In the genomic region with DNA sequence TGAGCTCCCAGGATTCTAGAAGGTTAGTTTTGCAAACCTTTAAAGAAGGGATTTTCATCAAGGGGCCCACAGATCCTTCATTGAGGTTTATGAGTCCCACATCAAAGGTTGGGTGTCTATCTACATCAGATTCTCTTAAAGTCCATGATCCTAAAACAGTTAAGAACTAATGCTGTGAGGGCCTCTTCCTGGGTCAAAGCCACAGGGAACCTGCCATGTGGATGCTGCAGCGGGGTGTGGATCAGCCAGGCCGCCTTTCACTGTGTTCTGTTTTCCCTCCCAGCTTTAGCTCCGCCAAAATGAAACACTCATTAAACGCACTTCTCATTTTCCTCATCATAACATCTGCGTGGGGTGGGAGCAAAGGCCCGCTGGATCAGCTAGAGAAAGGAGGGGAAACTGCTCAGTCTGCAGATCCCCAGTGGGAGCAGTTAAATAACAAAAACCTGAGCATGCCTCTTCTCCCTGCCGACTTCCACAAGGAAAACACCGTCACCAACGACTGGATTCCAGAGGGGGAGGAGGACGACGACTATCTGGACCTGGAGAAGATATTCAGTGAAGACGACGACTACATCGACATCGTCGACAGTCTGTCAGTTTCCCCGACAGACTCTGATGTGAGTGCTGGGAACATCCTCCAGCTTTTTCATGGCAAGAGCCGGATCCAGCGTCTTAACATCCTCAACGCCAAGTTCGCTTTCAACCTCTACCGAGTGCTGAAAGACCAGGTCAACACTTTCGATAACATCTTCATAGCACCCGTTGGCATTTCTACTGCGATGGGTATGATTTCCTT, we compare ENCODE assay signal across 20 cellular contexts. TPM values are rescaled to one million over a fixed set of nuclear protein-coding genes. Genes with fewer than 3 reads are reported as not detected.
A peak's percentile ranks its signal among the peaks of the same experiment; 100 is the strongest.
DNase-seq lines count a peak whose midpoint lies in the region; ATAC-seq and TF ChIP-seq lines count a peak whose summit lies in the region.
"Had no signal": no experiment of that assay in that cellular context is flagged by ENCODE, and none has a peak within 500 bp of the region (broad histone marks: within the 10 kb centered on the region; RNA-seq: fewer than 3 reads in every experiment).

No MANE protein-coding gene starts in this region.

- peaks cover 22% of the 10 kb centered on the region for H3K4me1 Mint-ChIP-seq in activated CD4-positive, alpha-beta memory T cell treated with anti-CD3 and anti-CD28 coated beads, Interleukin-2, amount 10 ng/mL, durations not matched to agents 7 days and 5 days
- H3K4me1 Mint-ChIP-seq in activated CD4-positive, alpha-beta memory T cell treated with anti-CD3 and anti-CD28 coated beads for 36 hours (ENCODE audit: low read depth) = peaks cover 22% of the 10 kb centered on the region
- H3K4me1 Mint-ChIP-seq: immature natural killer cell, neural progenitor cell had no signal

- peaks cover 14% of the 10 kb centered on the region for H3K36me3 Mint-ChIP-seq in activated CD4-positive, alpha-beta memory T cell treated with anti-CD3 and anti-CD28 coated beads, Interleukin-2, amount 10 ng/mL, durations not matched to agents 7 days and 5 days (ENCODE audit: low read depth)
- peaks cover 9% of the 10 kb centered on the region for H3K36me3 Mint-ChIP-seq in activated CD4-positive, alpha-beta memory T cell treated with anti-CD3 and anti-CD28 coated beads for 36 hours
- H3K36me3 Mint-ChIP-seq: activated naive CD8-positive, alpha-beta T cell treated with anti-CD3 and anti-CD28 coated beads, Interleukin-2, amount 10 ng/mL, durations not matched to agents 7 days and 5 days had no signal

- H3K36me3 ChIP-seq in hepatocyte (replicated peaks; ENCODE audit: insufficient read depth, low read depth) = no peaks in the 10 kb centered on the region
- H3K36me3 ChIP-seq: neural progenitor cell had no signal

- no peaks in the 10 kb centered on the region for H3K9me3 ChIP-seq in hepatocyte (ENCODE audit: low read depth)
- H3K9me3 ChIP-seq: body of pancreas, heart right ventricle, left lung had no signal

- peaks cover 30% of the 10 kb centered on the region for H3K4me1 ChIP-seq in hepatocyte (ENCODE audit: insufficient read depth)
- H3K4me1 ChIP-seq: neural progenitor cell had no signal

- H3K27me3 ChIP-seq in hepatocyte = no peaks in the 10 kb centered on the region
- H3K27me3 ChIP-seq: body of pancreas, heart right ventricle, left lung, neural progenitor cell had no signal

- no peaks in the 10 kb centered on the region for H3K9me2 ChIP-seq in hepatocyte (replicated peaks; ENCODE audit: insufficient read depth)

- intact Hi-C loops in activated CD4-positive, alpha-beta memory T cell treated with anti-CD3 and anti-CD28 coated beads for 36 hours (cut with micrococcal nuclease) = no loop called here

- H3K27ac ChIP-seq in hepatocyte = peak overlapping the region; percentile 77
- peak overlapping the region; percentile 25 for H3K27ac ChIP-seq in temporal lobe (ENCODE audit: low read depth, low read length)
- H3K27ac ChIP-seq: body of pancreas, coronary artery, neural progenitor cell had no signal

- no peak overlapping the region for H3K4me3 Mint-ChIP-seq in activated CD4-positive, alpha-beta memory T cell treated with anti-CD3 and anti-CD28 coated beads, Interleukin-2, amount 10 ng/mL, durations not matched to agents 7 days and 5 days
- H3K4me3 Mint-ChIP-seq in activated CD4-positive, alpha-beta memory T cell treated with anti-CD3 and anti-CD28 coated beads for 36 hours = no peak overlapping the region
- H3K4me3 Mint-ChIP-seq: activated naive CD8-positive, alpha-beta T cell treated with anti-CD3 and anti-CD28 coated beads, Interleukin-2, amount 10 ng/mL, durations not matched to agents 7 days and 5 days; immature natural killer cell; neural progenitor cell had no signal

- no peaks in the 10 kb centered on the region for H3K79me2 ChIP-seq in hepatocyte

- CTCF ChIA-PET in activated CD4-positive, alpha-beta memory T cell treated with anti-CD3 and anti-CD28 coated beads, Interleukin-2, amount 10 ng/mL, durations not matched to agents 7 days and 5 days (lab: Charles Lee) = no interaction called here
- CTCF ChIA-PET in activated CD4-positive, alpha-beta memory T cell treated with anti-CD3 and anti-CD28 coated beads for 36 hours (lab: Charles Lee) = no interaction called here

- DNase-seq in activated CD4-positive, alpha-beta memory T cell treated with anti-CD3 and anti-CD28 coated beads, Interleukin-2, amount 10 ng/mL, durations not matched to agents 7 days and 5 days = no peak
- no peak for DNase-seq in activated CD4-positive, alpha-beta memory T cell treated with anti-CD3 and anti-CD28 coated beads for 36 hours
- DNase-seq in SW480 (ENCODE audit: low spot score) (peak; percentile 52), hepatocyte (ENCODE audit: low spot score) (no peak), germinal center (ENCODE audit: low spot score) (no peak), NCI-H2029 (lab: John Stamatoyannopoulos, UW) (no peak)
- DNase-seq: activated naive CD8-positive, alpha-beta T cell treated with anti-CD3 and anti-CD28 coated beads, Interleukin-2, amount 10 ng/mL, durations not matched to agents 7 days and 5 days; body of pancreas; DMS53; heart right ventricle; immature natural killer cell; left lung; NCI-H187; substantia nigra; T-helper 9 cell had no signal

- no peaks in the 10 kb centered on the region for H3K9me3 Mint-ChIP-seq in activated CD4-positive, alpha-beta memory T cell treated with anti-CD3 and anti-CD28 coated beads, Interleukin-2, amount 10 ng/mL, durations not matched to agents 7 days and 5 days
- H3K9me3 Mint-ChIP-seq in activated CD4-positive, alpha-beta memory T cell treated with anti-CD3 and anti-CD28 coated beads for 36 hours = no peaks in the 10 kb centered on the region
- H3K9me3 Mint-ChIP-seq: activated naive CD8-positive, alpha-beta T cell treated with anti-CD3 and anti-CD28 coated beads, Interleukin-2, amount 10 ng/mL, durations not matched to agents 7 days and 5 days; immature natural killer cell; neural progenitor cell had no signal

- H3K27me3 Mint-ChIP-seq in activated CD4-positive, alpha-beta memory T cell treated with anti-CD3 and anti-CD28 coated beads, Interleukin-2, amount 10 ng/mL, durations not matched to agents 7 days and 5 days = no peaks in the 10 kb centered on the region
- H3K27me3 Mint-ChIP-seq in activated CD4-positive, alpha-beta memory T cell treated with anti-CD3 and anti-CD28 coated beads for 36 hours = no peaks in the 10 kb centered on the region
- H3K27me3 Mint-ChIP-seq: activated naive CD8-positive, alpha-beta T cell treated with anti-CD3 and anti-CD28 coated beads, Interleukin-2, amount 10 ng/mL, durations not matched to agents 7 days and 5 days had no signal

- 80% methylated on average over 25 of the region's 25 CpGs for WGBS in hepatocyte (ENCODE audit: low lambda C conversion rate, missing lambda C conversion rate)

- no peak overlapping the region for H2AFZ ChIP-seq in hepatocyte
- H2AFZ ChIP-seq: neural progenitor cell had no signal

- no peaks in the 10 kb centered on the region for H4K20me1 ChIP-seq in hepatocyte (ENCODE audit: insufficient read depth, poor library complexity, severe bottlenecking)

- peak overlapping the region; percentile 0 for H3K27ac Mint-ChIP-seq in activated CD4-positive, alpha-beta memory T cell treated with anti-CD3 and anti-CD28 coated beads, Interleukin-2, amount 10 ng/mL, durations not matched to agents 7 days and 5 days
- H3K27ac Mint-ChIP-seq in activated CD4-positive, alpha-beta memory T cell treated with anti-CD3 and anti-CD28 coated beads for 36 hours = no peak overlapping the region
- H3K27ac Mint-ChIP-seq: activated naive CD8-positive, alpha-beta T cell treated with anti-CD3 and anti-CD28 coated beads, Interleukin-2, amount 10 ng/mL, durations not matched to agents 7 days and 5 days; neural progenitor cell had no signal

- no peak overlapping the region for H3K4me3 ChIP-seq in hepatocyte
- H3K4me3 ChIP-seq: body of pancreas, coronary artery, heart right ventricle, left lung, neural progenitor cell had no signal

- POLR2A ChIA-PET in activated CD4-positive, alpha-beta memory T cell treated with anti-CD3 and anti-CD28 coated beads, Interleukin-2, amount 10 ng/mL, durations not matched to agents 7 days and 5 days (lab: Charles Lee) = no interaction called here
- POLR2A ChIA-PET in activated CD4-positive, alpha-beta memory T cell treated with anti-CD3 and anti-CD28 coated beads for 36 hours (lab: Charles Lee) = no interaction called here

- TF ChIP-seq CTCF in hepatocyte (IDR thresholded peaks at IDR 0.05; ENCODE audit: poor library complexity) = no peak

- ATAC-seq in GM21447 (IDR thresholded peaks at IDR 0.05; ENCODE audit: unreplicated experiment) = no peak
- ATAC-seq: body of pancreas had no signal

- H3K4me2 ChIP-seq in hepatocyte = no peak overlapping the region
- H3K4me2 ChIP-seq: neural progenitor cell had no signal

RNA-seq across cellular contexts. Expression of a gene that starts 5.3 kb away (rescaled TPM):
- not detected for total RNA-seq in activated CD4-positive, alpha-beta memory T cell treated with anti-CD3 and anti-CD28 coated beads, Interleukin-2, amount 10 ng/mL, durations not matched to agents 7 days and 5 days
- total RNA-seq in activated CD4-positive, alpha-beta memory T cell treated with anti-CD3 and anti-CD28 coated beads for 36 hours = not detected
- total RNA-seq in hepatocyte = 50.9 and 58.2 TPM in 2 replicates
- 30.4 and 56.8 TPM in 2 replicates for polyA plus RNA-seq in hepatocyte
- total RNA-seq in temporal lobe = 8.6 TPM
- total RNA-seq: activated CD8-positive, alpha-beta memory T cell treated with anti-CD3 and anti-CD28 coated beads for 36 hours; activated naive CD8-positive, alpha-beta T cell treated with anti-CD3 and anti-CD28 coated beads, Interleukin-2, amount 10 ng/mL, durations not matched to agents 7 days and 5 days; body of pancreas had no signal
